Comparison of ENCODE assay signal across 13 cellular contexts in the genomic region with DNA sequence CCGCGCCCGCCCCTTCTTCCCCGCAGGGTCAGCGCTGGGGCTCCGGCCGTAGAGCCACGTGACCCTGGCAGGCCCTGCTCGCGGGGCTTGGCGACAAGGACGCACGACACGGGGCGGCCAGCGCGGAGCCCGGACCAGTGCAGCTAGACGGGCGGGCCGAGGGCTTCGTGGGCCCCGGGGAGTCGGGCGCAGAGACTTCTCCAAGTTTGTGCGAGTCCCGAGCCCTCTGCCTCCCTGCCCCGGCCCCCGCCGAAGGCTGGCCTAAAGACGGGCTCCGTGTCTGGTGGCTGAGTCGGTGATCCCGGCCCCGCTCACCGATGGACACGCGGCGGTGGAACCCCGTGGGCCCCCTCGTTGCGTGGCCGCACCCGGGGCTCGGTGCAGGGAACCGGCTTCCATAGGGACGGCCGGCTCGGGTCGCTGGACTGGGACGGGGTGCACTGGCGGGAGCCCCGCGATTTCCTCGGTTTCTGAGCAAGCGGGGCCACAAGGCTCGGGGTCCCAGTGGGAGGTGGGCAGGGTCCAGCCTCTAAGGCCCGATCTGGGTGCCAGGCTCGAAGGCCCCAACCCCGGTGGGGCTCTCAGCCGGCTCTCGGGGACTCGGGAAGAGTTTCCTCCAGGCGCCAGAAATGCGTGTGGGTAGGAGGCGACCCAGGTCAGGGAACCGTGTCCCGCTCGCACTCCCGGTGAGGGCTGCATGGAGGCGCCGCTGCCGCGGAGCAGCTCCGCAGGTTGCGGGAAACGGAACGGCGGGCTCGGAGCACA. TPM values are rescaled to one million over a fixed set of nuclear protein-coding genes. Genes with fewer than 3 reads are reported as not detected.
A peak's percentile ranks its signal among the peaks of the same experiment; 100 is the strongest.
DNase-seq lines count a peak whose midpoint lies in the region; ATAC-seq and TF ChIP-seq lines count a peak whose summit lies in the region.
"Had no signal": no experiment of that assay in that cellular context is flagged by ENCODE, and none has a peak within 500 bp of the region (broad histone marks: within the 10 kb centered on the region; RNA-seq: fewer than 3 reads in every experiment).

No MANE protein-coding gene starts in this region.

- peak overlapping the region; percentile 54; the same call in 1 of the 2 replicates for H3K9ac ChIP-seq in ES-I3 (ENCODE audit: low read depth, low read length)

- H3K36me3 ChIP-seq in ES-I3 (ENCODE audit: insufficient read depth, low read length) (no peaks in the 10 kb centered on the region), Peyer's patch (no peaks in the 10 kb centered on the region), heart right ventricle (no peaks in the 10 kb centered on the region)
- H3K36me3 ChIP-seq: neutrophil had no signal

- H3K4me3 Mint-ChIP-seq in progenitor cell of endocrine pancreas (ENCODE audit: low read depth): peak overlapping the region; percentile 31

- no peaks in the 10 kb centered on the region for H3K9me3 Mint-ChIP-seq in progenitor cell of endocrine pancreas (ENCODE audit: low read depth)

- no peak for TF ChIP-seq CTCF in Peyer's patch (IDR thresholded peaks at IDR 0.05)
- TF ChIP-seq CTCF in heart right ventricle (IDR thresholded peaks at IDR 0.05): no peak
- no peak for TF ChIP-seq CTCF in progenitor cell of endocrine pancreas (IDR thresholded peaks at IDR 0.05; ENCODE audit: unreplicated experiment)

- H3K27ac ChIP-seq in Peyer's patch (peak overlapping the region in 3 of 4 donors; percentile 83 to 96 (median 91)), heart right ventricle (peak overlapping the region in 2 of 10 donors; percentile 14 to 41)
- H3K27ac ChIP-seq: neutrophil had no signal

- ATAC-seq in heart right ventricle (peak in 7 of 8 donors; percentile 26 to 82 (median 60)), HG03039 (IDR thresholded peaks at IDR 0.05; ENCODE audit: unreplicated experiment) (no peak)

- peak in 2 of 3 donors; percentile 63 to 85 for DNase-seq in Peyer's patch
- peak in 1 of 2 donors; percentile 61 for DNase-seq in heart right ventricle
- peak; percentile 33 for DNase-seq in progenitor cell of endocrine pancreas (ENCODE audit: low spot score, unreplicated experiment)
- no peak for DNase-seq in SW 1271 (lab: John Stamatoyannopoulos, UW)
- no peak for DNase-seq in DMS153 (lab: John Stamatoyannopoulos, UW)
- DNase-seq in KBM-7: no peak
- DNase-seq: activated CD4-positive, alpha-beta T cell treated with anti-CD3 and anti-CD28 coated beads, Interleukin-2, amount 50 U/mL, for 48 hours; DMS79 had no signal

- peaks cover 21% of the 10 kb centered on the region for H3K4me1 Mint-ChIP-seq in progenitor cell of endocrine pancreas (ENCODE audit: low read depth)

- no peak overlapping the region for H3K27ac Mint-ChIP-seq in progenitor cell of endocrine pancreas

- H3K4me3 ChIP-seq in Peyer's patch: peak overlapping the region; percentile 20 to 85 (median 56)
- H3K4me3 ChIP-seq in heart right ventricle: peak overlapping the region; percentile 9 to 59 (median 46)

- H3K36me3 Mint-ChIP-seq in progenitor cell of endocrine pancreas (ENCODE audit: insufficient read depth): no peaks in the 10 kb centered on the region

- H3K27me3 Mint-ChIP-seq in progenitor cell of endocrine pancreas: peaks cover 38% of the 10 kb centered on the region

- 5 to 6% methylated on average over 72 to 76 of the region's 80 CpGs for WGBS in heart right ventricle, 2 donors

- intact Hi-C loops in heart right ventricle (cut with DNase I): no loop called here

- TF ChIP-seq POLR2A in Peyer's patch (IDR thresholded peaks at IDR 0.05): peak; percentile 47 to 48

- H3K9me3 ChIP-seq in ES-I3 (ENCODE audit: control insufficient read depth, insufficient read depth, low read length) (no peaks in the 10 kb centered on the region), Peyer's patch (no peaks in the 10 kb centered on the region), heart right ventricle (no peaks in the 10 kb centered on the region)
- H3K9me3 ChIP-seq: neutrophil had no signal

- H3K27me3 ChIP-seq in Peyer's patch (peaks cover 0 to 25% of the 10 kb centered on the region in 2 donors), heart right ventricle (peaks cover 33 to 92% (median 75%) of the 10 kb centered on the region in 7 donors)

- H3K4me1 ChIP-seq in ES-I3 (ENCODE audit: insufficient read depth, low read length) (peaks cover 2% of the 10 kb centered on the region; the same call in 1 of the 2 replicates), Peyer's patch (peaks cover 0 to 20% (median 9%) of the 10 kb centered on the region in 4 donors), heart right ventricle (peaks cover 0 to 20% (median 12%) of the 10 kb centered on the region in 9 donors)

- in situ Hi-C loops in KBM-7 (cut with MboI; ENCODE audit: low pct_unique_long_range_greater_than_20kb, low sequenced_read_pairs): no loop called here

RNA-seq across cellular contexts. Expression of a gene that starts 0.5 kb away (rescaled TPM):
- total RNA-seq in Peyer's patch (10 to 100 TPM in 3 of 4 donors, 1 to 10 TPM in 1; 1.7 to 48.3 (median 39.5) TPM), heart right ventricle (1 to 10 TPM in 2 of 10 donors, under 1 TPM in 8; 0.11 to 5.1 (median 0.60) TPM), progenitor cell of endocrine pancreas (3.8 and 4.8 TPM in 2 replicates)
- 1 to 10 TPM in 1 of 2 donors, under 1 TPM in 1; 0.30 to 1.2 TPM for polyA plus RNA-seq in heart right ventricle
- total RNA-seq: astrocyte, fibroblast of villous mesenchyme had no signal

RNA-seq across cellular contexts. Expression of a gene that starts 48.9 kb away (rescaled TPM):
- total RNA-seq in Peyer's patch: 10 to 100 TPM in 3 of 4 donors, 1 to 10 TPM in 1; 6.6 to 26.7 (median 13.4) TPM
- not detected for total RNA-seq in heart right ventricle
- not detected for polyA plus RNA-seq in heart right ventricle
- total RNA-seq in progenitor cell of endocrine pancreas: 14.4 and 17.5 TPM in 2 replicates
- total RNA-seq: fibroblast of villous mesenchyme had no signal

Comparison
In these comparisons a context has a peak if more than half of its experiments do, and no peak if none do; other contexts are left out.
1. DNase-seq: peak in Peyer's patch (2 of 3) and progenitor cell of endocrine pancreas (single experiment); none in SW 1271 (0 of 2), DMS153 (single experiment) and KBM-7 (single experiment).
2. RNA of a gene that starts 48.9 kb away (total RNA-seq): 14.4 to 17.5 TPM in progenitor cell of endocrine pancreas and 6.6 to 26.7 TPM in Peyer's patch; not detected in heart right ventricle; every median in the first group is over 4 times any median in the second.